In genomic region chr6:136290406-136291010, GRCh38 we compare ENCODE assay signal across 8 cellular contexts. TPM values are rescaled to one million over a fixed set of nuclear protein-coding genes. Genes with fewer than 3 reads are reported as not detected.
DNase-seq lines count a peak whose midpoint lies in the region; ATAC-seq and TF ChIP-seq lines count a peak whose summit lies in the region.

No MANE protein-coding gene starts in this region.

- H3K27ac ChIP-seq in A673 (ENCODE audit: low read depth, low read length, poor library complexity, severe bottlenecking) (peak overlapping the region; percentile 100), mesendoderm (ENCODE audit: low read depth, low read length) (peak overlapping the region; percentile 68)
- H3K27ac ChIP-seq in effector memory CD4-positive, alpha-beta T cell (ENCODE audit: insufficient read depth, low read length, poor library complexity, severe bottlenecking) = peak overlapping the region; percentile 100

- peaks cover 38% of the 10 kb centered on the region for H3K79me2 ChIP-seq in mesendoderm (ENCODE audit: control insufficient read depth, insufficient read depth, low read length)

- H4K8ac ChIP-seq in mesendoderm (ENCODE audit: low read depth, low read length) = peak overlapping the region; percentile 67

- CTCF ChIA-PET in A673 (lab: Charles Lee) = no interaction called here

- ATAC-seq in GM19025 (IDR thresholded peaks at IDR 0.05; ENCODE audit: low read depth, unreplicated experiment) (peak; percentile 15), HG03460 (IDR thresholded peaks at IDR 0.05; ENCODE audit: unreplicated experiment) (peak; percentile 32)

- no peak overlapping the region for H2BK15ac ChIP-seq in mesendoderm (replicated peaks; ENCODE audit: low read depth)

- no peak overlapping the region for H2BK120ac ChIP-seq in mesendoderm (ENCODE audit: low read depth, low read length)

- DNase-seq in A673 (ENCODE audit: low spot score) = peak; percentile 83
- peak; percentile 87 for DNase-seq in NCI-H82 (lab: John Stamatoyannopoulos, UW)
- peak; percentile 61 to 77 for DNase-seq in activated CD8-positive, alpha-beta memory T cell treated with anti-CD3 and anti-CD28 coated beads for 1 hour (ENCODE audit: extremely low read depth in 1 of 2, low read depth in 1 of 2)
- peak; percentile 77 to 82 (median 79) for DNase-seq in effector memory CD4-positive, alpha-beta T cell
- DNase-seq in mesendoderm = peak; percentile 81
- peak; percentile 45 for DNase-seq in stimulated activated CD8-positive, alpha-beta memory T cell treated with anti-CD3 and anti-CD28 coated beads, Interleukin-15, amount 100 ng/mL, for 24 hours (ENCODE audit: low read depth)

- TF ChIP-seq CTCF in A673 (conservative IDR thresholded peaks at IDR 0.05; ENCODE audit: low read depth, low read length) = no peak

- no peaks in the 10 kb centered on the region for H3K36me3 ChIP-seq in A673 (ENCODE audit: insufficient read depth, low read length, poor library complexity, severe bottlenecking)
- no peaks in the 10 kb centered on the region for H3K36me3 ChIP-seq in effector memory CD4-positive, alpha-beta T cell (ENCODE audit: control insufficient read depth, insufficient read depth, low read length)
- no peaks in the 10 kb centered on the region for H3K36me3 ChIP-seq in mesendoderm (ENCODE audit: control insufficient read depth, insufficient read depth, low read length)

- H3K18ac ChIP-seq in mesendoderm (ENCODE audit: low read length) = peak overlapping the region; percentile 62

- POLR2A ChIA-PET in A673 (lab: Charles Lee; ENCODE audit: low non-redundant PET) = interaction anchor here (0.8 kb wide), 1 partner anchor 622 kb away, joined by 3 read pairs; no protein-coding TSS in a partner anchor

- H3K4me3 ChIP-seq in A673 (ENCODE audit: low read depth, low read length, poor library complexity, severe bottlenecking) (peak overlapping the region; percentile 85), mesendoderm (ENCODE audit: low read length) (peak overlapping the region; percentile 60)
- peak overlapping the region; percentile 73 for H3K4me3 ChIP-seq in effector memory CD4-positive, alpha-beta T cell (ENCODE audit: insufficient read depth, low read depth, low read length, poor library complexity, severe bottlenecking)

- peak overlapping the region; percentile 85 for H3K4ac ChIP-seq in mesendoderm (ENCODE audit: low read depth, low read length)

- H3K4me1 ChIP-seq in A673 (ENCODE audit: insufficient read depth, low read length, poor library complexity, severe bottlenecking) = peaks cover 10% of the 10 kb centered on the region
- peaks cover 23% of the 10 kb centered on the region for H3K4me1 ChIP-seq in effector memory CD4-positive, alpha-beta T cell (ENCODE audit: control insufficient read depth, insufficient read depth, low read length, poor library complexity, severe bottlenecking)
- H3K4me1 ChIP-seq in mesendoderm (ENCODE audit: control insufficient read depth, low read depth, low read length) = no peaks in the 10 kb centered on the region

- no peak overlapping the region for H2AK5ac ChIP-seq in mesendoderm (ENCODE audit: low read length)

- BruUV-seq in A673 (replicated peaks; lab: Mats Ljungman, UMichigan) = no TSS peak

- peak overlapping the region; percentile 94 for H3K56ac ChIP-seq in mesendoderm (ENCODE audit: low read length)

- no peak overlapping the region for H3K23ac ChIP-seq in mesendoderm (ENCODE audit: low read length)

- peak overlapping the region; percentile 94 for H3K9ac ChIP-seq in mesendoderm (ENCODE audit: low read length)

- H4K5ac ChIP-seq in mesendoderm (ENCODE audit: low read length) = no peak overlapping the region

- intact Hi-C loops in A673 (cut with micrococcal nuclease; ENCODE audit: unreplicated experiment) = no loop called here

- no peaks in the 10 kb centered on the region for H3K79me1 ChIP-seq in mesendoderm (ENCODE audit: low read length)

- no CpG with 5 or more reads among the region's 22 CpGs for WGBS in mesendoderm (ENCODE audit: extremely low coverage, insufficient coverage, low lambda C conversion rate)

- no peaks in the 10 kb centered on the region for H3K9me3 ChIP-seq in A673 (ENCODE audit: low read depth, low read length, poor library complexity, severe bottlenecking)
- H3K9me3 ChIP-seq in effector memory CD4-positive, alpha-beta T cell (ENCODE audit: control insufficient read depth, low read length) = no peaks in the 10 kb centered on the region

- no peak overlapping the region for H2BK5ac ChIP-seq in mesendoderm (ENCODE audit: low read length)

- H3K27me3 ChIP-seq in A673 (replicated peaks; ENCODE audit: insufficient read depth, low read depth, low read length, poor library complexity) (no peaks in the 10 kb centered on the region), mesendoderm (ENCODE audit: insufficient read depth, low read length, poor library complexity) (no peaks in the 10 kb centered on the region)
- no peaks in the 10 kb centered on the region for H3K27me3 ChIP-seq in effector memory CD4-positive, alpha-beta T cell (replicated peaks; ENCODE audit: control insufficient read depth, insufficient read depth, low read length, poor library complexity, severe bottlenecking)

- H3K4me2 ChIP-seq in mesendoderm (ENCODE audit: low read length) = peak overlapping the region; percentile 83

RNA-seq across cellular contexts. Expression of gene BCLAF1, which starts 0.9 kb away (rescaled TPM):
- total RNA-seq in A673 (2021) = 272 and 284 TPM in 2 replicates
- polyA plus RNA-seq in mesendoderm (2013, experiment 1 of 2) = 221 TPM
- 213 TPM for polyA plus RNA-seq in mesendoderm (2013, experiment 2 of 2)

RNA-seq across cellular contexts. Expression of gene MTFR2, which starts 40.4 kb away (rescaled TPM):
- 10.1 and 12.6 TPM in 2 replicates for total RNA-seq in A673 (2021)
- polyA plus RNA-seq in mesendoderm (2013, experiment 1 of 2) = 14.9 TPM
- polyA plus RNA-seq in mesendoderm (2013, experiment 2 of 2) = 16.7 TPM

Comparison
In these comparisons a context has a peak if more than half of its experiments do, and no peak if none do; other contexts are left out.
1. Peak in every context shown above with its lines: DNase-seq, ATAC-seq, H3K4me3 ChIP-seq and H3K27ac ChIP-seq.